ENCODE assay signal across 18 cellular contexts in the genomic region with DNA sequence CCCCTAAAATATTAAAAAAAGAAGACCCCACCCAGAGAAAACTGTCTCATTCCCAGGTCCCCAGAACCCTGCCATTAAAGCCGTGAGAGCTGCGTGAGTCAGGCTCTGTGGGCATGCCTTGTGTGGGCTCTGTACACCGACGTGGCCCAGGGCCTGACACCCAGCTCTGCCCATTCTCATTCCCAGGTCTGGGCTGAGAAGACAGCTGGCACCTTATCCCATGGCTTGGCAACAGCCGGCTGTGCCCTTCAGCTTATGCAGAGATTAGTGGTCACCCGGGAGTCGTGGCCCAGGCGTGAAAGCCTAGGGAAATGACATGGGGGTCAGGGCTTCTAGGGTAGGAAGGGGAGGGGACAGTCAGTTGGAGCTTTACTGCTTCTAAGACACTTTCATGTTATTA. TPM values are rescaled to one million over a fixed set of nuclear protein-coding genes. Genes with fewer than 3 reads are reported as not detected.
"Had no signal": no experiment of that assay in that cellular context is flagged by ENCODE, and none has a peak within 500 bp of the region (broad histone marks: within the 10 kb centered on the region; RNA-seq: fewer than 3 reads in every experiment).

No MANE protein-coding gene starts in this region.

- H3K27ac ChIP-seq: ascending aorta had no signal

- H3K4me3 ChIP-seq: ascending aorta, lung had no signal

- H3K9me3 ChIP-seq: ascending aorta had no signal

- H3K27me3 ChIP-seq: ascending aorta had no signal

- H3K36me3 ChIP-seq: ascending aorta had no signal

- H3K4me1 ChIP-seq: ascending aorta had no signal

- ATAC-seq: esophagus mucosa; left colon; stimulated activated memory B cell treated with anti-CD40 and anti-IgM and Interleukin-4, amounts not matched to agents 10 μg/mL and 1 μg/mL and 100 μg/mL, for 72 hours had no signal

- DNase-seq: activated CD4-positive, alpha-beta T cell treated with anti-CD3 and anti-CD28 coated beads for 48 hours; activated gamma-delta T cell; activated T-cell treated with anti-CD3 and anti-CD28 coated beads, Interleukin-2, amount 50 U/mL, for 48 hours; cortex of kidney; effector CD4-positive, alpha-beta T cell; left colon; nephron progenitor cell; occipital lobe; small intestine; stimulated activated CD4-positive, alpha-beta T cell treated with anti-CD3 and anti-CD28 coated beads, Interleukin-4, amount 100 ng/mL, for 4 hours had no signal

RNA-seq across cellular contexts. Expression of gene OTOG, which starts 31.9 kb away (rescaled TPM):
- total RNA-seq: activated CD4-positive, alpha-beta memory T cell treated with anti-CD3 and anti-CD28 coated beads, Interleukin-2, amount 10 ng/mL, durations not matched to agents 7 days and 5 days; ascending aorta; esophagus mucosa; left colon; occipital lobe; posterior vena cava; SK-MEL-5; T-helper 2 cell treated with Interferon-gamma antibody and Interleukin-4, amounts not matched to agents 100 ng/mL and 5 ng/mL, for 36 hours had no signal

RNA-seq across cellular contexts. Expression of gene USH1C, which starts 34.7 kb away (rescaled TPM):
- total RNA-seq: activated CD4-positive, alpha-beta memory T cell treated with anti-CD3 and anti-CD28 coated beads, Interleukin-2, amount 10 ng/mL, durations not matched to agents 7 days and 5 days; ascending aorta; SK-MEL-5; T-helper 2 cell treated with Interferon-gamma antibody and Interleukin-4, amounts not matched to agents 100 ng/mL and 5 ng/mL, for 36 hours had no signal
